In the genomic region with DNA sequence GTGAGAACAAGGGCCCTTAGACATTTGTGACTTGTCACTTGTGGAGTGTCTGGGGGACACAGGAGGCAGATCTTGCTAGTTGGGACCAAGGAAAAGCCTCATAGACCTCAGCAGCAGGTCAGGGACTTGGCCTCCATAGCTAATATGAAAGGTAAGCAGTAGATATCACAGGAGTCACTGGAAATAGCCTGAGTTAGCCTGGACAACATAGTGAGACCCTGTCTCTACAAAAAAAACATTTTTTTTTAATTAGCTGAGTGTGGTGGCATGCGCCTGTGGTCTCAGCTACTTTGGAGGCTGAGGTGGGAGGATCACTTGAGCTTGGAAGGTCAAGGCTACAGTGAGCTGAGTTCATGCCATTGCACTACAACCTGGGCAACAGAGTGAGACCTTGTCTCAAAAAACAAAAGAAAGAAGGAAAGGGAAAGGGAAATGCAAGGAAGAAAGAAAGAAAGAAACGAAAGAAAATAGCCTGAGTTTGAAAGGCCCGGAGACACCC, we compare ENCODE assay signal across 20 cellular contexts.
"Had no signal": no experiment of that assay in that cellular context is flagged by ENCODE, and none has a peak within 500 bp of the region (broad histone marks: within the 10 kb centered on the region; RNA-seq: fewer than 3 reads in every experiment).

No MANE protein-coding gene starts in this region.

- H3K4me1 ChIP-seq: breast epithelium, Peyer's patch had no signal

- H3K27me3 ChIP-seq: breast epithelium, Peyer's patch had no signal

- H3K27ac Mint-ChIP-seq: activated CD8-positive, alpha-beta T cell treated with anti-CD3 and anti-CD28 coated beads for 36 hours; T-helper 1 cell treated with Interleukin-12 subunit alpha and Interleukin-12 subunit beta and Interleukin-4 antibody, amounts not matched to agents 30 μg/mL and 1 μg/mL, for 36 hours had no signal

- ATAC-seq: activated CD4-positive, CD25-positive, alpha-beta regulatory T cell treated with anti-CD3 and anti-CD28 coated beads, Interleukin-2, amount 50 U/mL, for 24 hours; activated CD8-positive, alpha-beta T cell treated with anti-CD3 and anti-CD28 coated beads for 36 hours had no signal

- H3K27ac ChIP-seq: breast epithelium, Peyer's patch, WERI-Rb-1 had no signal

- DNase-seq: activated CD4-positive, alpha-beta T cell treated with anti-CD3 and anti-CD28 coated beads for 4 hours; activated CD8-positive, alpha-beta memory T cell treated with anti-CD3 and anti-CD28 coated beads, Interleukin-2, amount 50 U/mL, for 4 hours; activated CD8-positive, alpha-beta T cell treated with anti-CD3 and anti-CD28 coated beads for 36 hours; activated naive CD4-positive, alpha-beta T cell treated with anti-CD3 and anti-CD28 coated beads, Interleukin-2, amount 50 U/mL, for 16 hours; aorta; central memory CD4-positive, alpha-beta T cell; Kasumi-1; KBM-7; NCI-H1105 treated with DMSO at 0.1 percent for 48 hours; NCI-H1436 treated with DMSO at 0.1 percent for 48 hours; NCI-H187; NCI-H2081; NCI-H446; NCI-H524; Peyer's patch; SHP77 treated with DMSO at 0.1 percent for 48 hours had no signal

- H3K9me3 ChIP-seq: breast epithelium, Peyer's patch had no signal

- H3K4me3 Mint-ChIP-seq: activated CD8-positive, alpha-beta T cell treated with anti-CD3 and anti-CD28 coated beads for 36 hours; T-helper 1 cell treated with Interleukin-12 subunit alpha and Interleukin-12 subunit beta and Interleukin-4 antibody, amounts not matched to agents 30 μg/mL and 1 μg/mL, for 36 hours had no signal

- H3K36me3 ChIP-seq: breast epithelium had no signal

- H3K9me3 Mint-ChIP-seq: activated CD8-positive, alpha-beta T cell treated with anti-CD3 and anti-CD28 coated beads for 36 hours; T-helper 1 cell treated with Interleukin-12 subunit alpha and Interleukin-12 subunit beta and Interleukin-4 antibody, amounts not matched to agents 30 μg/mL and 1 μg/mL, for 36 hours had no signal

- H3K27me3 Mint-ChIP-seq: activated CD8-positive, alpha-beta T cell treated with anti-CD3 and anti-CD28 coated beads for 36 hours had no signal

- H3K4me3 ChIP-seq: breast epithelium, Peyer's patch had no signal
